8 cellular contexts compared by ENCODE assay signal in the genomic region with DNA sequence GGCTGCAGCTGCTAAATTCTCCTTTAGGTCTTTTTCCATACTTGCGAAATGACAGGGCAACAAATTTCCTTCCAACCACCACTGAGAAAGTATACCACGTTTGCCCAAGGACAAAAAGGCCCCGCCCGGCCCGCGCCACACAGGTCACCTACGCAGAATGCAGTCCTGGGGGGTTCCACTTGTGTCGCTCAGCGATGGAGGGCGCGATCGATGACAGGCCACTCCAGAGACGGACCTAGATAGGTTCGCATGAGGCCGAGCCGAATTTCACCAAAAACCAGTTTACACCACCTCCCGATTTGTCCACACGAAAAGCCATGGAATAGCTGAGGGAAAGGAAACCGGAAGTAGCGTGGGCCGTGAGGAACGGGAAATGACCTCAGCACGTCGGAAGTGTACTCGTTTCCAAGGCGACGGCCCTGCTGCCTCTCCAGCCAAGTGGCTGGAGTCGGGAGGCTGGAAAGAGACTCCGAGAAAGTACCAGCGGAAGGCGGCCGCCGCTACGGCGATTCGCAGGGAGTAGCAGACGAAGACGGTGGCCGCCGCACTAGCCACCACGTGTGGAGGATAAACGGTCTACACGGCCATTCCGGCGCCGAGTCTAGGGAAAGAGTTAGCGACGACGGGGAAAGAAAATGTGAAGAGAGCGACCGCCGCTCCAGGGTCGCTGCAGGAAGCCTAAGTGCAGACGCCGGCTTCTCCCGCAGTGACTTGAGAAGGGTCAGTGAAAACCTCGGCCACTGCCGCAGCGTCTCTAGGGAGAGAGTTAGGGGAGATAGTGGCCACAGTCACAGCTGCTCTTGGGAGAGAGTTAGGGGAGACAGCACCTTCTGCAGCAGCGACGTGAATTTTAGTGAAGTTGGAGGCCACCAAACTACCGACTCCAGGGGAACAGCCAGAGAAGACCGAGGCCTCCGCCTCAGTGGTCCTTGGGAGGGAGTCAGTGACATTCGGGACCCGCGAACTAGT. TPM values are rescaled to one million over a fixed set of nuclear protein-coding genes. Genes with fewer than 3 reads are reported as not detected.
DNase-seq lines count a peak whose midpoint lies in the region; ATAC-seq and TF ChIP-seq lines count a peak whose summit lies in the region.

A gene (plus strand): TSS at position 398 of the 969 bp plus-strand sequence. CDS start 959 bp downstream, outside the sequence.

- TF ChIP-seq EP300 in neural cell (conservative IDR thresholded peaks at IDR 0.05; ENCODE audit: poor library complexity, severe bottlenecking): peak; percentile 47
- peak; percentile 46 for TF ChIP-seq EP300 in stomach (IDR thresholded peaks at IDR 0.05)

- no peaks in the 10 kb centered on the region for H3K9me2 ChIP-seq in neural cell (ENCODE audit: insufficient read depth, low read length)

- peak within 1 kb of the TSS; percentile 83 for H3K4me3 ChIP-seq in RWPE2 (ENCODE audit: severe bottlenecking)
- peak within 1 kb of the TSS; percentile 80 for H3K4me3 ChIP-seq in fibroblast of villous mesenchyme (ENCODE audit: low read depth, low read length)
- peak within 1 kb of the TSS; percentile 80 for H3K4me3 ChIP-seq in neural cell (ENCODE audit: low read length)
- H3K4me3 ChIP-seq in stomach: peak within 1 kb of the TSS; percentile 66 to 85 (median 75)

- peaks cover 23% of the 10 kb centered on the region for H3K79me2 ChIP-seq in neural cell (replicated peaks; ENCODE audit: insufficient read depth, low read length)

- peak within 1 kb of the TSS; percentile 90 for H2AFZ ChIP-seq in neural cell (ENCODE audit: low read depth, low read length)

- DNase-seq in EL (peak; percentile 96), H4 (ENCODE audit: low spot score) (peak; percentile 96), LoVo (ENCODE audit: low spot score) (peak; percentile 94), RWPE2 (ENCODE audit: low spot score) (peak; percentile 96), fibroblast of villous mesenchyme (ENCODE audit: low read depth) (peak; percentile 96), stomach (peak; percentile 92)
- peak; percentile 95 for DNase-seq in activated effector memory CD4-positive, alpha-beta T cell treated with anti-CD3 and anti-CD28 coated beads, Interleukin-2, amount 50 U/mL, for 16 hours

- peak within 1 kb of the TSS; percentile 90 for H3K9ac ChIP-seq in neural cell (ENCODE audit: low read length)

- TF ChIP-seq CTCF in RWPE2 (IDR thresholded peaks at IDR 0.05; ENCODE audit: poor library complexity, severe bottlenecking) (no peak), fibroblast of villous mesenchyme (IDR thresholded peaks at IDR 0.05; ENCODE audit: insufficient read depth, low read depth, low read length) (no peak), neural cell (IDR thresholded peaks at IDR 0.05; ENCODE audit: poor library complexity, severe bottlenecking) (no peak), stomach (IDR thresholded peaks at IDR 0.05) (no peak)

- peak; percentile 43 for TF ChIP-seq RAD21 in neural cell (conservative IDR thresholded peaks at IDR 0.05)

- H3F3A ChIP-seq in neural cell (ENCODE audit: insufficient read depth, low read length, poor library complexity, severe bottlenecking): no peaks in the 10 kb centered on the region

- ATAC-seq in RWPE2 (ENCODE audit: low read depth): peak; percentile 88

- peak within 1 kb of the TSS; percentile 45 for H3K27ac ChIP-seq in RWPE2 (ENCODE audit: poor library complexity, severe bottlenecking)
- H3K27ac ChIP-seq in neural cell (ENCODE audit: low read length): peak within 1 kb of the TSS; percentile 81
- peak within 1 kb of the TSS; percentile 75 to 95 (median 91) for H3K27ac ChIP-seq in stomach

- WGBS in stomach, 5 donors: 0 to 1% (median 0%) methylated on average over 57 to 67 of the region's 67 CpGs

- H3K9me3 ChIP-seq in RWPE2 (ENCODE audit: severe bottlenecking): no peaks in the 10 kb centered on the region
- no peaks in the 10 kb centered on the region for H3K9me3 ChIP-seq in neural cell (ENCODE audit: low read length)
- no peaks in the 10 kb centered on the region for H3K9me3 ChIP-seq in stomach

- H3K4me1 ChIP-seq in RWPE2 (ENCODE audit: insufficient read depth, poor library complexity, severe bottlenecking): peaks cover 13% of the 10 kb centered on the region
- peaks cover 27 to 52% (median 41%) of the 10 kb centered on the region in 4 donors for H3K4me1 ChIP-seq in stomach

- intact Hi-C loops in stomach (cut with DNase I; ENCODE audit: low total_unique reads): no loop called here

- TF ChIP-seq POLR2A in stomach (IDR thresholded peaks at IDR 0.05): peak in 1 of 4 donors; percentile 70

- H3K36me3 ChIP-seq in RWPE2 (ENCODE audit: low read depth) (peaks cover 30% of the 10 kb centered on the region), neural cell (ENCODE audit: insufficient read depth, low read length) (no peaks in the 10 kb centered on the region), stomach (peaks cover 26 to 38% (median 35%) of the 10 kb centered on the region in 4 donors)

- H4K20me1 ChIP-seq in neural cell (ENCODE audit: insufficient read depth): no peaks in the 10 kb centered on the region

- peak within 1 kb of the TSS; percentile 91 for H3K4me2 ChIP-seq in neural cell (ENCODE audit: low read length)

- no peaks in the 10 kb centered on the region for H3K27me3 ChIP-seq in RWPE2 (ENCODE audit: insufficient read depth, poor library complexity, severe bottlenecking)
- H3K27me3 ChIP-seq in neural cell (ENCODE audit: insufficient read depth, low read depth, low read length): no peaks in the 10 kb centered on the region
- H3K27me3 ChIP-seq in stomach: no peaks in the 10 kb centered on the region

TF ChIP-seq in neural cell, 6 proteins besides CTCF, POLR2A, EP300 and RAD21:
- TF ChIP-seq POLR2AphosphoS5 (IDR thresholded peaks at IDR 0.05): peak; percentile 86
- TF ChIP-seq SMC3 (conservative IDR thresholded peaks at IDR 0.05; ENCODE audit: poor library complexity): peak; percentile 54
- peak; percentile 76 for TF ChIP-seq TAF1 (IDR thresholded peaks at IDR 0.05; ENCODE audit: low read depth)
- TF ChIP-seq, protein P1, sequence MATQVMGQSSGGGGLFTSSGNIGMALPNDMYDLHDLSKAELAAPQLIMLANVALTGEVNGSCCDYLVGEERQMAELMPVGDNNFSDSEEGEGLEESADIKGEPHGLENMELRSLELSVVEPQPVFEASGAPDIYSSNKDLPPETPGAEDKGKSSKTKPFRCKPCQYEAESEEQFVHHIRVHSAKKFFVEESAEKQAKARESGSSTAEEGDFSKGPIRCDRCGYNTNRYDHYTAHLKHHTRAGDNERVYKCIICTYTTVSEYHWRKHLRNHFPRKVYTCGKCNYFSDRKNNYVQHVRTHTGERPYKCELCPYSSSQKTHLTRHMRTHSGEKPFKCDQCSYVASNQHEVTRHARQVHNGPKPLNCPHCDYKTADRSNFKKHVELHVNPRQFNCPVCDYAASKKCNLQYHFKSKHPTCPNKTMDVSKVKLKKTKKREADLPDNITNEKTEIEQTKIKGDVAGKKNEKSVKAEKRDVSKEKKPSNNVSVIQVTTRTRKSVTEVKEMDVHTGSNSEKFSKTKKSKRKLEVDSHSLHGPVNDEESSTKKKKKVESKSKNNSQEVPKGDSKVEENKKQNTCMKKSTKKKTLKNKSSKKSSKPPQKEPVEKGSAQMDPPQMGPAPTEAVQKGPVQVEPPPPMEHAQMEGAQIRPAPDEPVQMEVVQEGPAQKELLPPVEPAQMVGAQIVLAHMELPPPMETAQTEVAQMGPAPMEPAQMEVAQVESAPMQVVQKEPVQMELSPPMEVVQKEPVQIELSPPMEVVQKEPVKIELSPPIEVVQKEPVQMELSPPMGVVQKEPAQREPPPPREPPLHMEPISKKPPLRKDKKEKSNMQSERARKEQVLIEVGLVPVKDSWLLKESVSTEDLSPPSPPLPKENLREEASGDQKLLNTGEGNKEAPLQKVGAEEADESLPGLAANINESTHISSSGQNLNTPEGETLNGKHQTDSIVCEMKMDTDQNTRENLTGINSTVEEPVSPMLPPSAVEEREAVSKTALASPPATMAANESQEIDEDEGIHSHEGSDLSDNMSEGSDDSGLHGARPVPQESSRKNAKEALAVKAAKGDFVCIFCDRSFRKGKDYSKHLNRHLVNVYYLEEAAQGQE (IDR thresholded peaks at IDR 0.05; ENCODE audit: borderline replicate concordance): peak; percentile 74
- TF ChIP-seq MXI1 (conservative IDR thresholded peaks at IDR 0.05; ENCODE audit: poor library complexity, severe bottlenecking): peak; percentile 98
- TF ChIP-seq EZH2 (IDR thresholded peaks at IDR 0.05; ENCODE audit: borderline replicate concordance, insufficient read depth, low read length, poor library complexity, severe bottlenecking): no peak

RNA-seq across cellular contexts. Expression of the gene that starts here (rescaled TPM):
- 3.9 and 4.9 TPM in 2 replicates for total RNA-seq in H4 (2014; rRNA removed; shearing (Covaris generic))
- total RNA-seq in fibroblast of villous mesenchyme (6.4 and 11.2 TPM in 2 replicates), stomach (10 to 100 TPM in 2 of 5 donors, 1 to 10 TPM in 2, under 1 TPM in 1; 0.87 to 21.0 (median 5.4) TPM)
- polyA plus RNA-seq in neural cell (11.5 and 16.1 TPM in 2 replicates), stomach (1 to 10 TPM; 4.5 to 6.1 (median 4.5) TPM)
- polyA minus RNA-seq in neural cell: 20.8 and 22.4 TPM in 2 replicates

Comparison
In these comparisons a context has a peak if more than half of its experiments do, and no peak if none do; other contexts are left out.
1. Peak in every context shown above with its lines: DNase-seq, ATAC-seq, H3K4me3 ChIP-seq and H3K27ac ChIP-seq.